In the genomic region with DNA sequence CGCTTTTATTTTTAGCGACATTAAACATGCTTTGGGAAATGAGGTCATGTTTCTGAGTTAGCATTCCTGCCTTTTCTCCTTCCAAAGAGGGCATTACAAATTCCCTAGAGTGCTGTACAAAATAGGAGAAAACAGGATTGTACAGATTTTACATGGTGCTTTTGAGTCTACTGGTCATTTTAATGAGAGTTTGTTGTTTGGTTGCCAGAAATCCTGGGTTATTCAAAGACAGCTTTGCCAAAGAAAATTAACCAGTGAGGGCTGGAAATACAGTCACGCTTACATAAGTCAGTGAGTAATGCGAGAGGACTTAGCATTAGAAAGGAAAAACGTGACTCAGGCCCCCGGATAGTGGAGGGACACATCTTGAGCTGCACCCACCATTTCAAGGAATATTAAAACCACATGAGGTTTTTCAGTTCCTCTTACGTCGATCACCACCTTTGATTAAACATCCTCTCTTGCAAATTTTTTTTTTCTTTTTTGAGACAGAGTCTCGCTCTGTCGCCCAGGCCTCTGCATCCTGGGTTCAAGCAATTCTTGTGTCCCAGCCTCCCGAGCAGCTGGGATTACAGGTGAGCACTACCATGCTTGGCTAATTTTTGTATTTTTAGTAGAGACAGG, we compare ENCODE assay signal across 9 cellular contexts. TPM values are rescaled to one million over a fixed set of nuclear protein-coding genes. Genes with fewer than 3 reads are reported as not detected.
DNase-seq lines count a peak whose midpoint lies in the region; ATAC-seq, FAIRE-seq and TF ChIP-seq lines count a peak whose summit lies in the region.
"Had no signal": no experiment of that assay in that cellular context is flagged by ENCODE, and none has a peak within 500 bp of the region (broad histone marks: within the 10 kb centered on the region; RNA-seq: fewer than 3 reads in every experiment).

No MANE protein-coding gene starts in this region.

- H3K27me3 ChIP-seq in astrocyte (ENCODE audit: insufficient read depth, low read length) (no peaks in the 10 kb centered on the region), mesenchymal stem cell (ENCODE audit: control insufficient read depth in 1 of 2, insufficient read depth in 1 of 2, low read length in 2 of 2) (no peaks in the 10 kb centered on the region), testis (no peaks in the 10 kb centered on the region)

- H3K9ac ChIP-seq in ES-I3 (ENCODE audit: low read depth, low read length) (peak overlapping the region; percentile 35), astrocyte (ENCODE audit: low read length) (peak overlapping the region; percentile 82), mesenchymal stem cell (ENCODE audit: low read length) (peak overlapping the region; percentile 65)

- H3K27me3 Mint-ChIP-seq in astrocyte (ENCODE audit: low read depth, unreplicated experiment), result no peaks in the 10 kb centered on the region

- H3K4me1 ChIP-seq in ES-I3 (ENCODE audit: insufficient read depth, low read length) (peaks cover 41% of the 10 kb centered on the region), astrocyte (ENCODE audit: insufficient read depth, low read length) (peaks cover 63% of the 10 kb centered on the region), mesenchymal stem cell (ENCODE audit: control insufficient read depth, insufficient read depth, low read depth, low read length) (peaks cover 17% of the 10 kb centered on the region), testis (peaks cover 6% of the 10 kb centered on the region)

- H3K14ac ChIP-seq in mesenchymal stem cell (ENCODE audit: low read length in 2 of 2), result no peak overlapping the region

- H2BK120ac ChIP-seq in mesenchymal stem cell (ENCODE audit: low read depth, low read length), result no peak overlapping the region

- H3K27ac Mint-ChIP-seq in astrocyte (ENCODE audit: unreplicated experiment), result peak overlapping the region; percentile 97

- peak; percentile 99 for DNase-seq in astrocyte (ENCODE audit: low read depth)
- DNase-seq in mesenchymal stem cell, result peak; percentile 84
- DNase-seq in stimulated activated naive CD4-positive, alpha-beta T cell treated with Interleukin-2 at 50 U/mL for 16 hours (lab: John Stamatoyannopoulos, UW), result peak; percentile 67
- no peak for DNase-seq in testis
- DNase-seq in NCI-H2081 (lab: John Stamatoyannopoulos, UW), result no peak

- H3K18ac ChIP-seq in mesenchymal stem cell (ENCODE audit: low read depth in 1 of 2, low read length in 2 of 2), result no peak overlapping the region

- peak; percentile 97 for FAIRE-seq in astrocyte (lab: Jason Lieb, UNC)

- H4K8ac ChIP-seq in mesenchymal stem cell (ENCODE audit: low read length), result no peak overlapping the region

- H2AK5ac ChIP-seq in mesenchymal stem cell (ENCODE audit: low read length, severe bottlenecking), result no peak overlapping the region

- 44% methylated on average over 11 of the region's 11 CpGs for WGBS in mesenchymal stem cell
- WGBS in testis, 2 donors, result 60 to 68% methylated on average over 11 of the region's 11 CpGs

- H2AFZ ChIP-seq in astrocyte (ENCODE audit: low read depth, low read length) (no peak overlapping the region), mesenchymal stem cell (ENCODE audit: low read depth, low read length) (no peak overlapping the region)

- no peak overlapping the region for H2BK15ac ChIP-seq in mesenchymal stem cell (ENCODE audit: low read depth, poor library complexity, severe bottlenecking)

- H3K79me2 ChIP-seq in astrocyte (ENCODE audit: insufficient read depth, low read length), result peaks cover 54% of the 10 kb centered on the region

- intact Hi-C loops in testis (cut with DNase I; ENCODE audit: low total_unique reads), result no loop called here

- H3K9me3 Mint-ChIP-seq in astrocyte (ENCODE audit: unreplicated experiment), result no peaks in the 10 kb centered on the region

- no peak overlapping the region for H4K91ac ChIP-seq in mesenchymal stem cell (ENCODE audit: low read length)

- H3K36me3 Mint-ChIP-seq in astrocyte (ENCODE audit: low read depth, unreplicated experiment), result peaks cover 2% of the 10 kb centered on the region

- H3K4me2 ChIP-seq in astrocyte (ENCODE audit: low read length), result peak overlapping the region; percentile 77
- H3K4me2 ChIP-seq in mesenchymal stem cell (ENCODE audit: low read length, poor library complexity, severe bottlenecking), result no peak overlapping the region

- no peak overlapping the region for H2BK12ac ChIP-seq in mesenchymal stem cell (ENCODE audit: low read length in 2 of 2)

- no peaks in the 10 kb centered on the region for H3K36me3 ChIP-seq in ES-I3 (ENCODE audit: insufficient read depth, low read length)
- no peaks in the 10 kb centered on the region for H3K36me3 ChIP-seq in astrocyte (ENCODE audit: insufficient read depth, low read length)
- peaks cover under 1 to 3% of the 10 kb centered on the region in 2 experiments for H3K36me3 ChIP-seq in mesenchymal stem cell (ENCODE audit: control insufficient read depth in 1 of 2, insufficient read depth in 2 of 2, low read depth in 1 of 2, low read length in 2 of 2)
- H3K36me3 ChIP-seq in testis (ENCODE audit: low read depth, missing control alignments), result no peaks in the 10 kb centered on the region

- ATAC-seq in HG02678 (IDR thresholded peaks at IDR 0.05; ENCODE audit: unreplicated experiment) (peak; percentile 17), SK-N-SH treated with all-trans-retinoic acid at 6 μM for 48 hours (peak; percentile 66)

- peaks cover 4% of the 10 kb centered on the region for H3K79me1 ChIP-seq in mesenchymal stem cell (replicated peaks; ENCODE audit: low read length, poor library complexity, severe bottlenecking)

- no peak overlapping the region for H2BK5ac ChIP-seq in mesenchymal stem cell (ENCODE audit: low read depth, low read length, poor library complexity, severe bottlenecking)

- no peak overlapping the region for H3K4ac ChIP-seq in mesenchymal stem cell (ENCODE audit: low read depth in 1 of 2, low read length in 2 of 2)

- 0 out of 2 replicates have a peak, but pooled peaks cover 4% of the 10 kb centered on the region for H3K9me3 ChIP-seq in ES-I3 (ENCODE audit: control insufficient read depth, insufficient read depth, low read length)
- no peaks in the 10 kb centered on the region for H3K9me3 ChIP-seq in astrocyte (ENCODE audit: insufficient read depth, low read depth, low read length)
- no peaks in the 10 kb centered on the region for H3K9me3 ChIP-seq in mesenchymal stem cell (ENCODE audit: control insufficient read depth, low read length)
- H3K9me3 ChIP-seq in testis, result no peaks in the 10 kb centered on the region

- H3K23ac ChIP-seq in mesenchymal stem cell (ENCODE audit: low read length in 2 of 2), result no peak overlapping the region

- peaks cover 12% of the 10 kb centered on the region for H4K20me1 ChIP-seq in astrocyte (ENCODE audit: insufficient read depth, low read length)

- no peak overlapping the region for H3K4me3 ChIP-seq in astrocyte (ENCODE audit: insufficient read depth, low read depth, low read length)
- no peak overlapping the region for H3K4me3 ChIP-seq in mesenchymal stem cell (ENCODE audit: insufficient read depth in 1 of 2, low read depth in 1 of 2, low read length in 2 of 2)
- H3K4me3 ChIP-seq in testis, result no peak overlapping the region
- H3K4me3 ChIP-seq: SK-N-MC had no signal

- TF ChIP-seq CTCF in astrocyte (IDR thresholded peaks at IDR 0.05; ENCODE audit: insufficient read depth, low read depth, low read length) (no peak), testis (IDR thresholded peaks at IDR 0.05) (no peak)

- H3K4me3 Mint-ChIP-seq in astrocyte (ENCODE audit: unreplicated experiment), result no peak overlapping the region

- H3K27ac ChIP-seq in astrocyte (ENCODE audit: low read depth, low read length) (peak overlapping the region; percentile 98), mesenchymal stem cell (ENCODE audit: low read length, poor library complexity, severe bottlenecking) (peak overlapping the region; percentile 89), testis (peak overlapping the region in 1 of 2 donors; percentile 27)
- H3K27ac ChIP-seq: SK-N-MC had no signal

- peaks cover 25% of the 10 kb centered on the region for H3K4me1 Mint-ChIP-seq in astrocyte (ENCODE audit: low read depth, unreplicated experiment)

- TF ChIP-seq POLR2A in testis (IDR thresholded peaks at IDR 0.05), result no peak

TF ChIP-seq in SK-N-SH treated with all-trans-retinoic acid at 6 μM for 48 hours, 23 proteins besides CTCF, POLR2A, EP300 and RAD21 (continues in another document):
- TF ChIP-seq, protein P1, sequence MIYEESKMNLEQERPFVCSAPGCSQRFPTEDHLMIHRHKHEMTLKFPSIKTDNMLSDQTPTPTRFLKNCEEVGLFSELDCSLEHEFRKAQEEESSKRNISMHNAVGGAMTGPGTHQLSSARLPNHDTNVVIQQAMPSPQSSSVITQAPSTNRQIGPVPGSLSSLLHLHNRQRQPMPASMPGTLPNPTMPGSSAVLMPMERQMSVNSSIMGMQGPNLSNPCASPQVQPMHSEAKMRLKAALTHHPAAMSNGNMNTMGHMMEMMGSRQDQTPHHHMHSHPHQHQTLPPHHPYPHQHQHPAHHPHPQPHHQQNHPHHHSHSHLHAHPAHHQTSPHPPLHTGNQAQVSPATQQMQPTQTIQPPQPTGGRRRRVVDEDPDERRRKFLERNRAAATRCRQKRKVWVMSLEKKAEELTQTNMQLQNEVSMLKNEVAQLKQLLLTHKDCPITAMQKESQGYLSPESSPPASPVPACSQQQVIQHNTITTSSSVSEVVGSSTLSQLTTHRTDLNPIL (CRISPR knock-in tag; IDR thresholded peaks at IDR 0.05; ENCODE audit: low read depth), result peak; percentile 50; the same call in 1 of the 2 replicates
- no peak for TF ChIP-seq ESRRG (CRISPR knock-in tag; IDR thresholded peaks at IDR 0.05)
- no peak for TF ChIP-seq ZFP3 (CRISPR knock-in tag; IDR thresholded peaks at IDR 0.05)
- no peak for TF ChIP-seq BACH2 (CRISPR knock-in tag; IDR thresholded peaks at IDR 0.05; ENCODE audit: borderline replicate concordance)
- no peak for TF ChIP-seq OSR1 (CRISPR knock-in tag; IDR thresholded peaks at IDR 0.05)
- no peak for TF ChIP-seq TCF4 (CRISPR knock-in tag; IDR thresholded peaks at IDR 0.05; ENCODE audit: borderline replicate concordance)
- no peak; the same call in 1 of the 2 replicates for TF ChIP-seq TOX (CRISPR knock-in tag; IDR thresholded peaks at IDR 0.05; ENCODE audit: borderline replicate concordance)

RNA-seq across cellular contexts. Expression of a gene that starts 55.4 kb away (rescaled TPM):
- 78.8 and 79.4 TPM in 2 replicates for total RNA-seq in astrocyte
- 7.1 TPM for polyA plus RNA-seq in mesenchymal stem cell (2013, experiment 1 of 2)
- 6.5 TPM for polyA plus RNA-seq in mesenchymal stem cell (2013, experiment 2 of 2)
- 10 to 100 TPM; 38.2 to 48.3 TPM for total RNA-seq in testis
- polyA plus RNA-seq in testis (ENCODE audit: insufficient read depth, low read depth, low replicate concordance), result 8.0 TPM

Comparison
In these comparisons a context has a peak if more than half of its experiments do, and no peak if none do; other contexts are left out.
1. DNase-seq: peak in astrocyte (single experiment), mesenchymal stem cell (single experiment) and stimulated activated naive CD4-positive, alpha-beta T cell treated with Interleukin-2 at 50 U/mL for 16 hours (single experiment); none in testis (single experiment) and NCI-H2081 (0 of 2).
2. Peak in every context shown above with its lines, with median percentiles within 50 percentile points of each other: H3K9ac ChIP-seq.